Comparison of ENCODE assay signal across 1 cellular context in the genomic region with DNA sequence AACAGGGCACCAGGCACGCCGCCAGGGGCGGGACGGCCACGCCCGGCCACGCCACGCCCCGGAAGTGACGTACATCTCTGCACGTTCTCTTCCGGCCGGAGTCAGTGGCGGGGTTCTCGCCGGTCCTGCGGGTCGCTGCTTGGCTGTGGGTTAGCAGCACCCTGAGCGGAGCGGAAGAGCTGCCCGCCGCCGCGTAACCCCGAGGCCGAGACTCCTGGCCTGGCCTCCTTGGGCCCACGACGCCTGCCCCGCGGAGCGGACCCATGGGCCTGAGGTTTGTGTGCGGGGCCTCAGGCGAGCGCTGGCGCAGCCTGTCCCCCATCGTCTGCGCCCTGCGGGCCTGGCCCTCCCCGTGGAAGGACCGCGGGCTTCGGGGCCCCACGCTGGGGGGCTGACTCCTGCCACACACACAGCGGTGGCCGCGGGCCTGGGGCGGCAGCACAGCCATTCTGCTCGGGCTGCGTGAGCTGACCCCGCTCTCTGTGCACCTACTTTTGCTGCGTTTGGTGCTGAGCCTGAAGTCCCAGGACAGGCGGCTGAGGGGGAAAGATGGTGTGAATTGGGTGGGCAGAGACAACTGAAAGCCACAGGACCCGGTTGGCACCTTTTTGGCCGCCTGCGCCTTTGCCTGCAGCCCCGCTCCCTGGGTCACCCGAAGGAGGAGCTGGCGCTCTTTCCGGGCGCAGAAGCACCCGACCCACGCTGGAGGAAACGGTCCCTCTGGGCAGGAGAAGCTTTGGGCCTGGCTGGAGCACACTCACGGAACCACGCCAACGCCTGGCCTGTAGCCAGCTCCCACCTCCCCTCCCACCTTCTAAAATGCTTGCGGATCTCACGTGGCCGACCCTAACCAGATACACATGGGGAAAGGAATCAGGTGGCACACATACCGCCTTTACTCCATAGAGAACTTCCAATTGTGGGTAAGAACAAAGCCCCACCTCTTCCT.
TF ChIP-seq lines count a peak whose summit lies in the region.

No MANE protein-coding gene starts in this region.

TF ChIP-seq in HepG2, 621 proteins besides CTCF, POLR2A, EP300 and RAD21 (continued from another document and continues in another):
- TF ChIP-seq, protein P1, sequence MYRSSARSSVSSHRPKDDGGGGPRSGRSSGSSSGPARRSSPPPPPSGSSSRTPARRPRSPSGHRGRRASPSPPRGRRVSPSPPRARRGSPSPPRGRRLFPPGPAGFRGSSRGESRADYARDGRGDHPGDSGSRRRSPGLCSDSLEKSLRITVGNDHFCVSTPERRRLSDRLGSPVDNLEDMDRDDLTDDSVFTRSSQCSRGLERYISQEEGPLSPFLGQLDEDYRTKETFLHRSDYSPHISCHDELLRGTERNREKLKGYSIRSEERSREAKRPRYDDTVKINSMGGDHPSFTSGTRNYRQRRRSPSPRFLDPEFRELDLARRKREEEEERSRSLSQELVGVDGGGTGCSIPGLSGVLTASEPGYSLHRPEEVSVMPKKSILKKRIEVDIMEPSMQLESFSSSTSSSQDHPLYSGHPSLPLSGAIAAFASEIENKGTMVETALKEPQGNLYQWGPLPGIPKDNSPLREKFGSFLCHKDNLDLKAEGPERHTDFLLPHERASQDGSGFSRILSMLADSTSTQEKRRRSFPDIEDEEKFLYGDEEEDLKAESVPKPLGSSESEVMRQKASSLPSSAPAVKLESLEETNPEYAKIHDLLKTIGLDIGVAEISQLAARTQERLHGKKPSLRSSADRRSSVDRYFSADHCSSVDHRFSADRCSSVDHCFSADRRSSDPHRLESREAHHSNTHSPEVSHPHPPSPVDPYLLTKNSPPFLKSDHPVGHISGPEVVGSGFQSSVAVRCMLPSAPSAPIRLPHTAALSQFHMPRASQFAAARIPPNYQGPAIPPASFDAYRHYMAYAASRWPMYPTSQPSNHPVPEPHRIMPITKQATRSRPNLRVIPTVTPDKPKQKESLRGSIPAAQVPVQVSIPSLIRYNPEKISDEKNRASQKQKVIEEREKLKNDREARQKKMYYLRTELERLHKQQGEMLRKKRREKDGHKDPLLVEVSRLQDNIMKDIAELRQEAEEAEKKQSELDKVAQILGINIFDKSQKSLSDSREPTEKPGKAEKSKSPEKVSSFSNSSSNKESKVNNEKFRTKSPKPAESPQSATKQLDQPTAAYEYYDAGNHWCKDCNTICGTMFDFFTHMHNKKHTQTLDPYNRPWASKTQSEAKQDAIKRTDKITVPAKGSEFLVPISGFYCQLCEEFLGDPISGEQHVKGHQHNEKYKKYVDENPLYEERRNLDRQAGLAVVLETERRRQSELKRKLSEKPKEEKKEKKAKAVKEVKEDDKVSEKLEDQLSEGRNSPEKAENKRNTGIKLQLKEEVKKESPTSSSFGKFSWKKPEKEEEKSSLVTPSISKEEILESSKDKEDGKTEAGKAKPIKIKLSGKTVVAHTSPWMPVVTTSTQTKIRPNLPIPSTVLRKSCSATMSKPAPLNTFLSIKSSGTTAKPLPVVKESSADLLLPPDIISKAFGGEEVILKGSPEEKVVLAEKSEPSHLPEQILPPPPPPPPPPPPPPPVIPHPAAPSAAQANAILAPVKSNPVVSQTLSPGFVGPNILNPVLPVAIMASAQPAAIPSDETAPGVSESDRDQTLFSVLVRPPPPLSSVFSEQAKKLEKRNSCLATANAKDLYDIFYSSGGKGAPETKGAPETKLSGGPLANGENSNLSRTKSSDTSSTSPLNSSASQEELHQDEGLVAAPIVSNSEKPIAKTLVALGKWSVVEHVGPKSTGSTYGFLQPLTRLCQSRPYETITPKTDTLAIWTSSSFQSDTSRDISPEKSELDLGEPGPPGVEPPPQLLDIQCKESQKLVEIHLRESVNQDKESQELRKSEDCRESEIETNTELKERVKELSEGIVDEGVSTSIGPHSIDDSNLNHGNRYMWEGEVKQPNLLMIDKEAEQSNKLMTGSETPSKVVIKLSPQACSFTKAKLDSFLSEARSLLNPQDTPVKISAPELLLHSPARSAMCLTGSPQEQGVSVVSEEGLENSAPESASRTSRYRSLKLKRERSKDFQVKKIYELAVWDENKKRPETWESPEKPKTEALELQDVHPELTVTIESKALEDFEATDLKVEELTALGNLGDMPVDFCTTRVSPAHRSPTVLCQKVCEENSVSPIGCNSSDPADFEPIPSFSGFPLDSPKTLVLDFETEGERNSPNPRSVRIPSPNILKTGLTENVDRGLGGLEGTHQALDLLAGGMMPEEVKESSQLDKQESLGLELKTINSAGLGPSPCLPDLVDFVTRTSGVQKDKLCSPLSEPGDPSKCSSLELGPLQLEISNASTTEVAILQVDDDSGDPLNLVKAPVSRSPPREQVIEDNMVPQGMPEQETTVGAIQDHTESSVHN (CRISPR knock-in tag; IDR thresholded peaks at IDR 0.05): no peak
- TF ChIP-seq SMYD3 (CRISPR knock-in tag; IDR thresholded peaks at IDR 0.05) (no peak), MAFG (CRISPR knock-in tag; IDR thresholded peaks at IDR 0.05) (no peak), ZNF563 (CRISPR knock-in tag; IDR thresholded peaks at IDR 0.05) (peak; percentile 66; the same call in 1 of the 2 replicates), ZNF646 (CRISPR knock-in tag; IDR thresholded peaks at IDR 0.05) (no peak), TP53 (CRISPR knock-in tag; conservative IDR thresholded peaks at IDR 0.05) (no peak), KAT2B (IDR thresholded peaks at IDR 0.05; ENCODE audit: borderline replicate concordance, low read depth, low read length) (no peak), CCDC6 (CRISPR knock-in tag; IDR thresholded peaks at IDR 0.05) (no peak), ZGPAT (CRISPR knock-in tag; IDR thresholded peaks at IDR 0.05) (peak; percentile 67; the same call in 1 of the 2 replicates), CAMTA2 (CRISPR knock-in tag; IDR thresholded peaks at IDR 0.05; ENCODE audit: borderline replicate concordance) (peak; percentile 79; the same call in 1 of the 2 replicates), ZNF878 (CRISPR knock-in tag; IDR thresholded peaks at IDR 0.05) (no peak), GPN1 (CRISPR knock-in tag; IDR thresholded peaks at IDR 0.05; ENCODE audit: borderline replicate concordance) (no peak), SALL2 (CRISPR knock-in tag; IDR thresholded peaks at IDR 0.05) (no peak; the same call in 1 of the 2 replicates), ZNF530 (CRISPR knock-in tag; IDR thresholded peaks at IDR 0.05; ENCODE audit: low read depth) (no peak), FOXP1 (IDR thresholded peaks at IDR 0.05) (no peak), FOXP1 (CRISPR knock-in tag; IDR thresholded peaks at IDR 0.05) (no peak), THAP8 (CRISPR knock-in tag; IDR thresholded peaks at IDR 0.05; ENCODE audit: borderline replicate concordance) (no peak), FOXK2 (IDR thresholded peaks at IDR 0.05) (no peak), ELF4 (CRISPR knock-in tag; IDR thresholded peaks at IDR 0.05; ENCODE audit: borderline replicate concordance) (0 out of 2 replicates have a peak, but pooled peaks have one; percentile 42), ZSCAN29 (CRISPR knock-in tag; conservative IDR thresholded peaks at IDR 0.05) (no peak), CBX1 (IDR thresholded peaks at IDR 0.05; ENCODE audit: low read depth) (no peak), ZFP37 (CRISPR knock-in tag; IDR thresholded peaks at IDR 0.05; ENCODE audit: borderline replicate concordance) (no peak), FOXM1 (CRISPR knock-in tag; IDR thresholded peaks at IDR 0.05) (no peak), ARID4A (CRISPR knock-in tag; IDR thresholded peaks at IDR 0.05; ENCODE audit: borderline replicate concordance) (peak; percentile 93), POLR2AphosphoS2 (IDR thresholded peaks at IDR 0.05; ENCODE audit: low read depth, low read length) (no peak), ZNF761 (CRISPR knock-in tag; conservative IDR thresholded peaks at IDR 0.05) (no peak)
- TF ChIP-seq, protein P2, sequence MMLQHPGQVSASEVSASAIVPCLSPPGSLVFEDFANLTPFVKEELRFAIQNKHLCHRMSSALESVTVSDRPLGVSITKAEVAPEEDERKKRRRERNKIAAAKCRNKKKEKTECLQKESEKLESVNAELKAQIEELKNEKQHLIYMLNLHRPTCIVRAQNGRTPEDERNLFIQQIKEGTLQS (CRISPR knock-in tag; IDR thresholded peaks at IDR 0.05): peak; percentile 43; the same call in 1 of the 2 replicates
- TF ChIP-seq, protein P3, sequence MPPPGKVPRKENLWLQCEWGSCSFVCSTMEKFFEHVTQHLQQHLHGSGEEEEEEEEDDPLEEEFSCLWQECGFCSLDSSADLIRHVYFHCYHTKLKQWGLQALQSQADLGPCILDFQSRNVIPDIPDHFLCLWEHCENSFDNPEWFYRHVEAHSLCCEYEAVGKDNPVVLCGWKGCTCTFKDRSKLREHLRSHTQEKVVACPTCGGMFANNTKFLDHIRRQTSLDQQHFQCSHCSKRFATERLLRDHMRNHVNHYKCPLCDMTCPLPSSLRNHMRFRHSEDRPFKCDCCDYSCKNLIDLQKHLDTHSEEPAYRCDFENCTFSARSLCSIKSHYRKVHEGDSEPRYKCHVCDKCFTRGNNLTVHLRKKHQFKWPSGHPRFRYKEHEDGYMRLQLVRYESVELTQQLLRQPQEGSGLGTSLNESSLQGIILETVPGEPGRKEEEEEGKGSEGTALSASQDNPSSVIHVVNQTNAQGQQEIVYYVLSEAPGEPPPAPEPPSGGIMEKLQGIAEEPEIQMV (CRISPR knock-in tag; IDR thresholded peaks at IDR 0.05; ENCODE audit: low read depth): no peak
